3 cellular contexts compared by ENCODE assay signal in the genomic region with DNA sequence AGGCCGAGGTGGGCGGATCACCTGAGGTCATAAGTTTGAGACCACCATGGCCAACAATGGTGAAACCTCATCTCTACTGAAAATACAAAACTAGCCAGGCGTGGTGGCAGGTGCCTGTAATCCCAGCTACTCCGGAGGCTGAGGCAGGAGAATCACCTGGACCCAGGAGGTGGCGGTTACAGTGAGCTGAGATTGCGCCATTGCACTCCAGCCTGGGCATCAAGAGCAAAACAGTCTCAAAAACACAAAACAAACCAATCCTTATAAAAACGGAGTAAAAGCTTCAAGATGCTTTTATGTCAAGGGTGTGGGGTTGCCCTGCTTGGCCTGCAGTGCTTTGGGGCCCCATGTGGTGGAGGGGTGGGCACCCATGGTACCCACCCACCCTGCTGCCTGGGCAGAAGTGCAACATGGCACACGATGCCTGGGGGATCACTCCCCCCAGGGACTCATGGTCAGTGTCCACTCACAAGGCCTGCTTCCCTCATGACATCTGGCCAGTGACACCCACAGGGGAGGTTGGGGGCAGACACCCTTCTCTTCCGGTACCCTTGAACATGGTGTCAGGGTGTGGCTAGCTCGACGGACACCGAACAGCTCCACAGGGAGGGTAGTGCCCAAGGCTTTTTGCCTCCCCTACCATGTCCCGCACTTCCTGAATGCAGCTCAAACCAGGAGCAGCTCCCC.
TF ChIP-seq lines count a peak whose summit lies in the region.

No MANE protein-coding gene starts in this region.

TF ChIP-seq in A549, 52 proteins besides CTCF, POLR2A, EP300 and RAD21:
- TF ChIP-seq, protein P1, sequence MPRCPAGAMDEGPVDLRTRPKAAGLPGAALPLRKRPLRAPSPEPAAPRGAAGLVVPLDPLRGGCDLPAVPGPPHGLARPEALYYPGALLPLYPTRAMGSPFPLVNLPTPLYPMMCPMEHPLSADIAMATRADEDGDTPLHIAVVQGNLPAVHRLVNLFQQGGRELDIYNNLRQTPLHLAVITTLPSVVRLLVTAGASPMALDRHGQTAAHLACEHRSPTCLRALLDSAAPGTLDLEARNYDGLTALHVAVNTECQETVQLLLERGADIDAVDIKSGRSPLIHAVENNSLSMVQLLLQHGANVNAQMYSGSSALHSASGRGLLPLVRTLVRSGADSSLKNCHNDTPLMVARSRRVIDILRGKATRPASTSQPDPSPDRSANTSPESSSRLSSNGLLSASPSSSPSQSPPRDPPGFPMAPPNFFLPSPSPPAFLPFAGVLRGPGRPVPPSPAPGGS (IDR thresholded peaks at IDR 0.05), result no peak
- TF ChIP-seq, protein P2, sequence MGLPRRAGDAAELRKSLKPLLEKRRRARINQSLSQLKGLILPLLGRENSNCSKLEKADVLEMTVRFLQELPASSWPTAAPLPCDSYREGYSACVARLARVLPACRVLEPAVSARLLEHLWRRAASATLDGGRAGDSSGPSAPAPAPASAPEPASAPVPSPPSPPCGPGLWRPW (IDR thresholded peaks at IDR 0.05), result no peak
- TF ChIP-seq JUN (IDR thresholded peaks at IDR 0.05) (peak in 1 of 2 experiments; percentile 42; a peak in 1 of 5 replicates), BHLHE40 (IDR thresholded peaks at IDR 0.05; ENCODE audit: low read depth, low read length) (no peak), CEBPB (IDR thresholded peaks at IDR 0.05) (peak in 1 of 2 experiments; percentile 68; a peak in 1 of 4 replicates), POLR2AphosphoS2 (conservative IDR thresholded peaks at IDR 0.05; ENCODE audit: low read length) (peak; percentile 79; the same call in 1 of the 2 replicates)

TF ChIP-seq in HEK293, 187 proteins besides CTCF, POLR2A, EP300 and RAD21 (continues in another document):
- no peak for TF ChIP-seq SP2 (tag by site-specific recombination; IDR thresholded peaks at IDR 0.05)
- no peak for TF ChIP-seq ZBTB20 (tag by site-specific recombination; IDR thresholded peaks at IDR 0.05)
- peak; percentile 17; the same call in 1 of the 2 replicates for TF ChIP-seq GLIS2 (tag by site-specific recombination; IDR thresholded peaks at IDR 0.05)
- TF ChIP-seq, protein P3, sequence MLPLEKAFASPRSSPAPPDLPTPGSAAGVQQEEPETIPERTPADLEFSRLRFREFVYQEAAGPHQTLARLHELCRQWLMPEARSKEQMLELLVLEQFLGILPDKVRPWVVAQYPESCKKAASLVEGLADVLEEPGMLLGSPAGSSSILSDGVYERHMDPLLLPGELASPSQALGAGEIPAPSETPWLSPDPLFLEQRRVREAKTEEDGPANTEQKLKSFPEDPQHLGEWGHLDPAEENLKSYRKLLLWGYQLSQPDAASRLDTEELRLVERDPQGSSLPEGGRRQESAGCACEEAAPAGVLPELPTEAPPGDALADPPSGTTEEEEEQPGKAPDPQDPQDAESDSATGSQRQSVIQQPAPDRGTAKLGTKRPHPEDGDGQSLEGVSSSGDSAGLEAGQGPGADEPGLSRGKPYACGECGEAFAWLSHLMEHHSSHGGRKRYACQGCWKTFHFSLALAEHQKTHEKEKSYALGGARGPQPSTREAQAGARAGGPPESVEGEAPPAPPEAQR (tag by site-specific recombination; IDR thresholded peaks at IDR 0.05), result no peak
- TF ChIP-seq ZNF292 (tag by site-specific recombination; IDR thresholded peaks at IDR 0.05; ENCODE audit: borderline replicate concordance, low read depth), result no peak
- 0 out of 2 replicates have a peak, but pooled peaks have one; percentile 3 for TF ChIP-seq OSR2 (tag by site-specific recombination; IDR thresholded peaks at IDR 0.05)
- no peak for TF ChIP-seq REPIN1 (tag by site-specific recombination; IDR thresholded peaks at IDR 0.05; ENCODE audit: low read depth)
- no peak for TF ChIP-seq ZNF514 (tag by site-specific recombination; IDR thresholded peaks at IDR 0.05)
- TF ChIP-seq, protein P4, sequence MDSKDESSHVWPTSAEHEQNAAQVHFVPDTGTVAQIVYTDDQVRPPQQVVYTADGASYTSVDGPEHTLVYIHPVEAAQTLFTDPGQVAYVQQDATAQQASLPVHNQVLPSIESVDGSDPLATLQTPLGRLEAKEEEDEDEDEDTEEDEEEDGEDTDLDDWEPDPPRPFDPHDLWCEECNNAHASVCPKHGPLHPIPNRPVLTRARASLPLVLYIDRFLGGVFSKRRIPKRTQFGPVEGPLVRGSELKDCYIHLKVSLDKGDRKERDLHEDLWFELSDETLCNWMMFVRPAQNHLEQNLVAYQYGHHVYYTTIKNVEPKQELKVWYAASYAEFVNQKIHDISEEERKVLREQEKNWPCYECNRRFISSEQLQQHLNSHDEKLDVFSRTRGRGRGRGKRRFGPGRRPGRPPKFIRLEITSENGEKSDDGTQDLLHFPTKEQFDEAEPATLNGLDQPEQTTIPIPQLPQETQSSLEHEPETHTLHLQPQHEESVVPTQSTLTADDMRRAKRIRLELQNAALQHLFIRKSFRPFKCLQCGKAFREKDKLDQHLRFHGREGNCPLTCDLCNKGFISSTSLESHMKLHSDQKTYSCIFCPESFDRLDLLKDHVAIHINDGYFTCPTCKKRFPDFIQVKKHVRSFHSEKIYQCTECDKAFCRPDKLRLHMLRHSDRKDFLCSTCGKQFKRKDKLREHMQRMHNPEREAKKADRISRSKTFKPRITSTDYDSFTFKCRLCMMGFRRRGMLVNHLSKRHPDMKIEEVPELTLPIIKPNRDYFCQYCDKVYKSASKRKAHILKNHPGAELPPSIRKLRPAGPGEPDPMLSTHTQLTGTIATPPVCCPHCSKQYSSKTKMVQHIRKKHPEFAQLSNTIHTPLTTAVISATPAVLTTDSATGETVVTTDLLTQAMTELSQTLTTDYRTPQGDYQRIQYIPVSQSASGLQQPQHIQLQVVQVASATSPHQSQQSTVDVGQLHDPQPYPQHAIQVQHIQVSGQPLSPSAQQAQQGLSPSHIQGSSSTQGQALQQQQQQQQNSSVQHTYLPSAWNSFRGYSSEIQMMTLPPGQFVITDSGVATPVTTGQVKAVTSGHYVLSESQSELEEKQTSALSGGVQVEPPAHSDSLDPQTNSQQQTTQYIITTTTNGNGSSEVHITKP (tag by site-specific recombination; IDR thresholded peaks at IDR 0.05), result no peak
- no peak for TF ChIP-seq SALL2 (tag by site-specific recombination; IDR thresholded peaks at IDR 0.05; ENCODE audit: borderline replicate concordance)
- peak; percentile 48; the same call in 1 of the 2 replicates for TF ChIP-seq ZNF394 (tag by site-specific recombination; IDR thresholded peaks at IDR 0.05; ENCODE audit: borderline replicate concordance)
- TF ChIP-seq ZEB2 (tag by site-specific recombination; IDR thresholded peaks at IDR 0.05), result peak; percentile 71
- TF ChIP-seq, protein P5, sequence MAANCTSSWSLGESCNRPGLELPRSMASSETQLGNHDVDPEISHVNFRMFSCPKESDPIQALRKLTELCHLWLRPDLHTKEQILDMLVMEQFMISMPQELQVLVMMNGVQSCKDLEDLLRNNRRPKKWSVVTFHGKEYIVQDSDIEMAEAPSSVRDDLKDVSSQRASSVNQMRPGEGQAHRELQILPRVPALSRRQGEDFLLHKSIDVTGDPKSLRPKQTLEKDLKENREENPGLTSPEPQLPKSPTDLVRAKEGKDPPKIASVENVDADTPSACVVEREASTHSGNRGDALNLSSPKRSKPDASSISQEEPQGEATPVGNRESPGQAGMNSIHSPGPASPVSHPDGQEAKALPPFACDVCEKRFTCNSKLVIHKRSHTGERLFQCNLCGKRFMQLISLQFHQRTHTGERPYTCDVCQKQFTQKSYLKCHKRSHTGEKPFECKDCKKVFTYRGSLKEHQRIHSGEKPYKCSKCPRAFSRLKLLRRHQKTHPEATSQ (tag by site-specific recombination; IDR thresholded peaks at IDR 0.05), result no peak
- TF ChIP-seq ZFP3 (tag by site-specific recombination; IDR thresholded peaks at IDR 0.05; ENCODE audit: low read depth), result no peak
- TF ChIP-seq ZFP37 (tag by site-specific recombination; IDR thresholded peaks at IDR 0.05), result no peak
- no peak for TF ChIP-seq ZNF214 (tag by site-specific recombination; IDR thresholded peaks at IDR 0.05; ENCODE audit: borderline replicate concordance)
- no peak for TF ChIP-seq ZNF155 (tag by site-specific recombination; IDR thresholded peaks at IDR 0.05)

TF ChIP-seq in GM12878, 131 proteins besides CTCF, POLR2A, EP300 and RAD21:
- TF ChIP-seq RAD51 (IDR thresholded peaks at IDR 0.05) (no peak), POLR2AphosphoS5 (IDR thresholded peaks at IDR 0.05; ENCODE audit: low read length) (peak; percentile 42; the same call in 1 of the 2 replicates), POLR2AphosphoS2 (IDR thresholded peaks at IDR 0.05; ENCODE audit: low read depth, low read length) (0 out of 2 replicates have a peak, but pooled peaks have one; percentile 38), POU2F2 (IDR thresholded peaks at IDR 0.05; ENCODE audit: borderline replicate concordance, low read depth, low read length) (peak; percentile 37; the same call in 1 of the 3 replicates), CBFB (IDR thresholded peaks at IDR 0.05; ENCODE audit: low read depth) (no peak), IKZF2 (IDR thresholded peaks at IDR 0.05) (no peak)
- TF ChIP-seq, protein P6, sequence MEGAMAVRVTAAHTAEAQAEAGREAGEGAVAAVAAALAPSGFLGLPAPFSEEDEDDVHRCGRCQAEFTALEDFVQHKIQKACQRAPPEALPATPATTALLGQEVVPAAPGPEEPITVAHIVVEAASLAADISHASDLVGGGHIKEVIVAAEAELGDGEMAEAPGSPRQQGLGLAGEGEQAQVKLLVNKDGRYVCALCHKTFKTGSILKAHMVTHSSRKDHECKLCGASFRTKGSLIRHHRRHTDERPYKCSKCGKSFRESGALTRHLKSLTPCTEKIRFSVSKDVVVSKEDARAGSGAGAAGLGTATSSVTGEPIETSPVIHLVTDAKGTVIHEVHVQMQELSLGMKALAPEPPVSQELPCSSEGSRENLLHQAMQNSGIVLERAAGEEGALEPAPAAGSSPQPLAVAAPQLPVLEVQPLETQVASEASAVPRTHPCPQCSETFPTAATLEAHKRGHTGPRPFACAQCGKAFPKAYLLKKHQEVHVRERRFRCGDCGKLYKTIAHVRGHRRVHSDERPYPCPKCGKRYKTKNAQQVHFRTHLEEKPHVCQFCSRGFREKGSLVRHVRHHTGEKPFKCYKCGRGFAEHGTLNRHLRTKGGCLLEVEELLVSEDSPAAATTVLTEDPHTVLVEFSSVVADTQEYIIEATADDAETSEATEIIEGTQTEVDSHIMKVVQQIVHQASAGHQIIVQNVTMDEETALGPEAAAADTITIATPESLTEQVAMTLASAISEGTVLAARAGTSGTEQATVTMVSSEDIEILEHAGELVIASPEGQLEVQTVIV (IDR thresholded peaks at IDR 0.05; ENCODE audit: borderline replicate concordance, partially characterized antibody), result no peak
- TF ChIP-seq, protein P7, sequence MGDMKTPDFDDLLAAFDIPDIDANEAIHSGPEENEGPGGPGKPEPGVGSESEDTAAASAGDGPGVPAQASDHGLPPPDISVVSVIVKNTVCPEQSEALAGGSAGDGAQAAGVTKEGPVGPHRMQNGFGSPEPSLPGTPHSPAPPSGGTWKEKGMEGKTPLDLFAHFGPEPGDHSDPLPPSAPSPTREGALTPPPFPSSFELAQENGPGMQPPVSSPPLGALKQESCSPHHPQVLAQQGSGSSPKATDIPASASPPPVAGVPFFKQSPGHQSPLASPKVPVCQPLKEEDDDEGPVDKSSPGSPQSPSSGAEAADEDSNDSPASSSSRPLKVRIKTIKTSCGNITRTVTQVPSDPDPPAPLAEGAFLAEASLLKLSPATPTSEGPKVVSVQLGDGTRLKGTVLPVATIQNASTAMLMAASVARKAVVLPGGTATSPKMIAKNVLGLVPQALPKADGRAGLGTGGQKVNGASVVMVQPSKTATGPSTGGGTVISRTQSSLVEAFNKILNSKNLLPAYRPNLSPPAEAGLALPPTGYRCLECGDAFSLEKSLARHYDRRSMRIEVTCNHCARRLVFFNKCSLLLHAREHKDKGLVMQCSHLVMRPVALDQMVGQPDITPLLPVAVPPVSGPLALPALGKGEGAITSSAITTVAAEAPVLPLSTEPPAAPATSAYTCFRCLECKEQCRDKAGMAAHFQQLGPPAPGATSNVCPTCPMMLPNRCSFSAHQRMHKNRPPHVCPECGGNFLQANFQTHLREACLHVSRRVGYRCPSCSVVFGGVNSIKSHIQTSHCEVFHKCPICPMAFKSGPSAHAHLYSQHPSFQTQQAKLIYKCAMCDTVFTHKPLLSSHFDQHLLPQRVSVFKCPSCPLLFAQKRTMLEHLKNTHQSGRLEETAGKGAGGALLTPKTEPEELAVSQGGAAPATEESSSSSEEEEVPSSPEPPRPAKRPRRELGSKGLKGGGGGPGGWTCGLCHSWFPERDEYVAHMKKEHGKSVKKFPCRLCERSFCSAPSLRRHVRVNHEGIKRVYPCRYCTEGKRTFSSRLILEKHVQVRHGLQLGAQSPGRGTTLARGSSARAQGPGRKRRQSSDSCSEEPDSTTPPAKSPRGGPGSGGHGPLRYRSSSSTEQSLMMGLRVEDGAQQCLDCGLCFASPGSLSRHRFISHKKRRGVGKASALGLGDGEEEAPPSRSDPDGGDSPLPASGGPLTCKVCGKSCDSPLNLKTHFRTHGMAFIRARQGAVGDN (IDR thresholded peaks at IDR 0.05), result no peak
